In the genomic region with DNA sequence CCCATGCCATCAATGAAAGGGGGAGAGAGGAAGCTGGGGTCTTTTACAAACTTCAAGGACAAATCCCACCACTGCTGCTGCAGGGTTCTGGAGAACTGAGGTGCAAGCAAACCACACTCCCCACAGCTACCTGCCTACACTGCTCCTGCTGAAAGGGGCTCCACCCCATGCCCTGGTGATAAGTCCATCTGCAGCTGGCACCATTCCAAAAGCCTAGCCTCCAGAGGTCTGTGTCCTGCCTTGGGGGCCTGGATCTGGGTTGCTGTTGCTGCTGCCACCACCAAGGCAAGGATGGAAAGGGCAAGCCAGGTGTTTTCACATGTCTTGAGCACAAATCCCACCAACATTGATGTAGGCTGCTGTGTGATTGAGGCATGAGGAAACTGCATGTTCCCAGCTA, we compare ENCODE assay signal across 33 cellular contexts.
"Had no signal": no experiment of that assay in that cellular context is flagged by ENCODE, and none has a peak within 500 bp of the region (broad histone marks: within the 10 kb centered on the region; RNA-seq: fewer than 3 reads in every experiment).

No MANE protein-coding gene starts in this region.

- H3K36me3 ChIP-seq: adrenal gland, colonic mucosa had no signal

- FAIRE-seq: endometrium, endothelial cell of umbilical vein, frontal cortex had no signal

- H3K27me3 Mint-ChIP-seq: activated CD4-positive, alpha-beta memory T cell treated with anti-CD3 and anti-CD28 coated beads for 36 hours; activated naive CD8-positive, alpha-beta T cell treated with anti-CD3 and anti-CD28 coated beads for 36 hours; activated naive CD8-positive, alpha-beta T cell treated with anti-CD3 and anti-CD28 coated beads, Interleukin-2, amount 50 U/mL, for 24 hours had no signal

- DNase-seq: activated CD4-positive, alpha-beta memory T cell treated with anti-CD3 and anti-CD28 coated beads for 36 hours; activated CD4-positive, alpha-beta T cell treated with anti-CD3 and anti-CD28 coated beads for 36 hours; activated CD4-positive, alpha-beta T cell treated with anti-CD3 and anti-CD28 coated beads, Interleukin-2, amount 10 ng/mL, durations not matched to agents 24 days and 14 days; activated CD4-positive, CD25-positive, alpha-beta regulatory T cell; activated CD4-positive, CD25-positive, alpha-beta regulatory T cell treated with anti-CD3 and anti-CD28 coated beads, Interleukin-2, amount 50 U/mL, for 72 hours; activated CD8-positive, alpha-beta memory T cell treated with anti-CD3 and anti-CD28 coated beads, Interleukin-2, amount 10 ng/mL, durations not matched to agents 7 days and 5 days; activated CD8-positive, alpha-beta memory T cell treated with anti-CD3 and anti-CD28 coated beads, Interleukin-2, amount 50 U/mL, for 4 hours; activated CD8-positive, alpha-beta T cell treated with anti-CD3 and anti-CD28 coated beads, Interleukin-2, amount 10 ng/mL, durations not matched to agents 7 days and 5 days; activated effector memory CD4-positive, alpha-beta T cell treated with anti-CD3 and anti-CD28 coated beads, Interleukin-2, amount 50 U/mL, for 16 hours; activated naive CD4-positive, alpha-beta T cell treated with anti-CD3 and anti-CD28 coated beads for 36 hours; activated naive CD8-positive, alpha-beta T cell treated with anti-CD3 and anti-CD28 coated beads for 36 hours; activated naive CD8-positive, alpha-beta T cell treated with anti-CD3 and anti-CD28 coated beads, Interleukin-2, amount 50 U/mL, for 24 hours; activated T-cell treated with anti-CD3 and anti-CD28 coated beads, Interleukin-2, amount 50 U/mL, for 1 hour; activated T-cell treated with anti-CD3 and anti-CD28 coated beads, Interleukin-2, amount 50 U/mL, for 48 hours; adrenal gland; amygdala; caudate nucleus; colonic mucosa; effector CD8-positive, alpha-beta T cell; foreskin fibroblast; head of caudate nucleus; T-helper 1 cell; T-helper 17 cell; T1000 had no signal

- H3K4me3 ChIP-seq: adrenal gland, body of pancreas, colonic mucosa had no signal

- ATAC-seq: activated CD4-positive, alpha-beta T cell treated with anti-CD3 and anti-CD28 coated beads for 36 hours; activated CD8-positive, alpha-beta memory T cell treated with anti-CD3 and anti-CD28 coated beads, Interleukin-2, amount 10 ng/mL, durations not matched to agents 7 days and 5 days; activated CD8-positive, alpha-beta T cell treated with anti-CD3 and anti-CD28 coated beads, Interleukin-2, amount 10 ng/mL, durations not matched to agents 7 days and 5 days; activated naive CD8-positive, alpha-beta T cell treated with anti-CD3 and anti-CD28 coated beads, Interleukin-2, amount 50 U/mL, for 24 hours; body of pancreas; esophagus mucosa; T-helper 17 cell had no signal

- H3K4me1 Mint-ChIP-seq: activated CD4-positive, alpha-beta T cell treated with anti-CD3 and anti-CD28 coated beads for 36 hours; activated CD4-positive, alpha-beta T cell treated with anti-CD3 and anti-CD28 coated beads, Interleukin-2, amount 10 ng/mL, durations not matched to agents 24 days and 14 days; activated CD8-positive, alpha-beta memory T cell treated with anti-CD3 and anti-CD28 coated beads, Interleukin-2, amount 10 ng/mL, durations not matched to agents 7 days and 5 days; activated naive CD4-positive, alpha-beta T cell treated with anti-CD3 and anti-CD28 coated beads, Interleukin-2, amount 50 U/mL, for 24 hours; activated naive CD8-positive, alpha-beta T cell treated with anti-CD3 and anti-CD28 coated beads for 36 hours; activated naive CD8-positive, alpha-beta T cell treated with anti-CD3 and anti-CD28 coated beads, Interleukin-2, amount 50 U/mL, for 24 hours; T-helper 17 cell had no signal

- H3K9me3 Mint-ChIP-seq: activated naive CD8-positive, alpha-beta T cell treated with anti-CD3 and anti-CD28 coated beads for 36 hours; activated T-helper 1 cell treated with anti-CD3 and anti-CD28 coated beads, Interleukin-12 subunit alpha, Interleukin-12 subunit beta, Interleukin-2, Interleukin-4 antibody, amounts not matched to agents 30 ng/mL and 10 ng/mL and 1 ng/mL, durations not matched to agents 14 hours and 24 hours and 36 hours; activated T-helper 2 cell treated with anti-CD3 and anti-CD28 coated beads, Interferon-gamma antibody, Interleukin-2, Interleukin-4, amounts not matched to agents 10 μg/mL and 5 μg/mL and 100 μg/mL, durations not matched to agents 14 hours and 24 hours and 36 hours; T-helper 2 cell treated with Interferon-gamma antibody and Interleukin-4, amounts not matched to agents 5 μg/mL and 100 μg/mL, for 36 hours had no signal

- H3K4me3 Mint-ChIP-seq: activated CD4-positive, alpha-beta memory T cell treated with anti-CD3 and anti-CD28 coated beads for 36 hours; activated CD4-positive, alpha-beta T cell treated with anti-CD3 and anti-CD28 coated beads for 36 hours; activated CD4-positive, alpha-beta T cell treated with anti-CD3 and anti-CD28 coated beads, Interleukin-2, amount 10 ng/mL, durations not matched to agents 24 days and 14 days; activated CD8-positive, alpha-beta memory T cell treated with anti-CD3 and anti-CD28 coated beads, Interleukin-2, amount 10 ng/mL, durations not matched to agents 7 days and 5 days; activated CD8-positive, alpha-beta T cell treated with anti-CD3 and anti-CD28 coated beads, Interleukin-2, amount 10 ng/mL, durations not matched to agents 7 days and 5 days; activated naive CD4-positive, alpha-beta T cell treated with anti-CD3 and anti-CD28 coated beads for 36 hours; activated naive CD4-positive, alpha-beta T cell treated with anti-CD3 and anti-CD28 coated beads, Interleukin-2, amount 50 U/mL, for 24 hours; activated naive CD8-positive, alpha-beta T cell treated with anti-CD3 and anti-CD28 coated beads for 36 hours; activated naive CD8-positive, alpha-beta T cell treated with anti-CD3 and anti-CD28 coated beads, Interleukin-2, amount 50 U/mL, for 24 hours; activated T-helper 1 cell treated with anti-CD3 and anti-CD28 coated beads, Interleukin-12 subunit alpha, Interleukin-12 subunit beta, Interleukin-2, Interleukin-4 antibody, amounts not matched to agents 30 ng/mL and 10 ng/mL and 1 ng/mL, durations not matched to agents 14 hours and 24 hours and 36 hours; T-helper 17 cell; T-helper 2 cell treated with Interferon-gamma antibody and Interleukin-4, amounts not matched to agents 5 μg/mL and 100 μg/mL, for 36 hours had no signal

- H3K9me3 ChIP-seq: adrenal gland, body of pancreas, colonic mucosa had no signal

- H3K4me1 ChIP-seq: adrenal gland, body of pancreas, colonic mucosa had no signal

- H3K27ac ChIP-seq: adrenal gland, body of pancreas, colonic mucosa had no signal

- H3K27me3 ChIP-seq: body of pancreas, colonic mucosa had no signal

- H3K36me3 Mint-ChIP-seq: activated CD4-positive, alpha-beta memory T cell treated with anti-CD3 and anti-CD28 coated beads for 36 hours; activated CD8-positive, alpha-beta memory T cell treated with anti-CD3 and anti-CD28 coated beads, Interleukin-2, amount 10 ng/mL, durations not matched to agents 7 days and 5 days; activated naive CD4-positive, alpha-beta T cell treated with anti-CD3 and anti-CD28 coated beads, Interleukin-2, amount 50 U/mL, for 24 hours; activated naive CD8-positive, alpha-beta T cell treated with anti-CD3 and anti-CD28 coated beads for 36 hours had no signal

- H3K27ac Mint-ChIP-seq: activated CD4-positive, alpha-beta memory T cell treated with anti-CD3 and anti-CD28 coated beads for 36 hours; activated CD4-positive, alpha-beta T cell treated with anti-CD3 and anti-CD28 coated beads for 36 hours; activated CD4-positive, alpha-beta T cell treated with anti-CD3 and anti-CD28 coated beads, Interleukin-2, amount 10 ng/mL, durations not matched to agents 24 days and 14 days; activated CD8-positive, alpha-beta memory T cell treated with anti-CD3 and anti-CD28 coated beads, Interleukin-2, amount 10 ng/mL, durations not matched to agents 7 days and 5 days; activated CD8-positive, alpha-beta T cell treated with anti-CD3 and anti-CD28 coated beads, Interleukin-2, amount 10 ng/mL, durations not matched to agents 7 days and 5 days; activated naive CD4-positive, alpha-beta T cell treated with anti-CD3 and anti-CD28 coated beads for 36 hours; activated naive CD4-positive, alpha-beta T cell treated with anti-CD3 and anti-CD28 coated beads, Interleukin-2, amount 50 U/mL, for 24 hours; activated naive CD8-positive, alpha-beta T cell treated with anti-CD3 and anti-CD28 coated beads for 36 hours; activated naive CD8-positive, alpha-beta T cell treated with anti-CD3 and anti-CD28 coated beads, Interleukin-2, amount 50 U/mL, for 24 hours; activated T-helper 1 cell treated with anti-CD3 and anti-CD28 coated beads, Interleukin-12 subunit alpha, Interleukin-12 subunit beta, Interleukin-2, Interleukin-4 antibody, amounts not matched to agents 30 ng/mL and 10 ng/mL and 1 ng/mL, durations not matched to agents 14 hours and 24 hours and 36 hours; activated T-helper 2 cell treated with anti-CD3 and anti-CD28 coated beads, Interferon-gamma antibody, Interleukin-2, Interleukin-4, amounts not matched to agents 10 μg/mL and 5 μg/mL and 100 μg/mL, durations not matched to agents 14 hours and 24 hours and 36 hours; T-helper 17 cell; T-helper 2 cell treated with Interferon-gamma antibody and Interleukin-4, amounts not matched to agents 5 μg/mL and 100 μg/mL, for 36 hours had no signal
